ENCODE assay signal across 1 cellular context in the genomic region with DNA sequence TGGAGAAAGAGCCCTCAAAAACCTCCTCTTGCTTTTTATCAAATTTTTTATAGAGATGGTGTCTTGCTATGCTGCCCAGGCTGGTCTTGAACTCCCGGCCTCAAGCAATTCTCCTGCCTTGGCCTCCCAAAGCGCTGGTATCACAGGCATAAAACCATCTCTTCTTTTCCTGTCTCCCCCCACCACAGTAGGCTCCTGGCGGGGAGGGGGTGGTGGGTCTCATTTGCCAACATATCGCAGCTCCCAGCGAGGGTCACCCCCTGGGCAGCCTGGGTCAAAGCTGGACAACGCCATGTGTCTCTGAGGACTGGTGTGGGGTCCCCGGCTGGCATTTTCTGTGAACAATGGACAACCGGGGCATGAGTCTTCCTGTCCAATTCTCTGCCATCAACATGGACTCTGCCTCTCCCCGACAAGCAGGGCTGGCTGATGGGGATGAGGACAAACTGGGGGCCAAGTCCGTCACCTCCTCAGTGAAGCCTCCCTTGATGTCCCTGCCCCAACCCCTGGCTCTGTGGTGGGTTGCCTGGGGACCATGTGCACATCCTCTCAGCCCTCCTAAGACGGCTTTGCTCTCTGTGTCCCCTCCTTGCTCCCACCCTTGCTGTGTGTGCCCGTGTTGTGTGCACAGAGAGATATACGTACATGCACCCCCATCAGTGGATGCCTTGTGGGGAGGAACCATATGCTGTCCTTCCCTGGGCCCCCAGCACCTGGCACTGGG.
TF ChIP-seq lines count a peak whose summit lies in the region.

No MANE protein-coding gene starts in this region.

TF ChIP-seq in SK-N-SH, 30 proteins besides CTCF, POLR2A, EP300 and RAD21 (continued from another document):
- TF ChIP-seq, protein P1, sequence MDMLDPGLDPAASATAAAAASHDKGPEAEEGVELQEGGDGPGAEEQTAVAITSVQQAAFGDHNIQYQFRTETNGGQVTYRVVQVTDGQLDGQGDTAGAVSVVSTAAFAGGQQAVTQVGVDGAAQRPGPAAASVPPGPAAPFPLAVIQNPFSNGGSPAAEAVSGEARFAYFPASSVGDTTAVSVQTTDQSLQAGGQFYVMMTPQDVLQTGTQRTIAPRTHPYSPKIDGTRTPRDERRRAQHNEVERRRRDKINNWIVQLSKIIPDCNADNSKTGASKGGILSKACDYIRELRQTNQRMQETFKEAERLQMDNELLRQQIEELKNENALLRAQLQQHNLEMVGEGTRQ (IDR thresholded peaks at IDR 0.05; ENCODE audit: borderline replicate concordance, low read depth, low read length): no peak
- TF ChIP-seq CHD2 (IDR thresholded peaks at IDR 0.05; ENCODE audit: low read length, partially characterized antibody) (no peak), TEAD4 (IDR thresholded peaks at IDR 0.05; ENCODE audit: borderline replicate concordance, insufficient read depth) (no peak), TAF1 (IDR thresholded peaks at IDR 0.05; ENCODE audit: borderline replicate concordance, low read depth, low read length) (no peak), NFIC (IDR thresholded peaks at IDR 0.05; ENCODE audit: borderline replicate concordance) (no peak), GABPA (IDR thresholded peaks at IDR 0.05; ENCODE audit: low read depth) (no peak), FOSL2 (IDR thresholded peaks at IDR 0.05; ENCODE audit: borderline replicate concordance, low read depth) (no peak), SIN3A (IDR thresholded peaks at IDR 0.05; ENCODE audit: borderline replicate concordance, low read depth, low read length) (no peak), FOXJ3 (CRISPR knock-in tag; IDR thresholded peaks at IDR 0.05) (no peak), YY1 (IDR thresholded peaks at IDR 0.05; ENCODE audit: low read depth) (no peak)
- TF ChIP-seq, protein P2, sequence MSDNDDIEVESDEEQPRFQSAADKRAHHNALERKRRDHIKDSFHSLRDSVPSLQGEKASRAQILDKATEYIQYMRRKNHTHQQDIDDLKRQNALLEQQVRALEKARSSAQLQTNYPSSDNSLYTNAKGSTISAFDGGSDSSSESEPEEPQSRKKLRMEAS (IDR thresholded peaks at IDR 0.05; ENCODE audit: low read depth): no peak
- TF ChIP-seq, protein P3, sequence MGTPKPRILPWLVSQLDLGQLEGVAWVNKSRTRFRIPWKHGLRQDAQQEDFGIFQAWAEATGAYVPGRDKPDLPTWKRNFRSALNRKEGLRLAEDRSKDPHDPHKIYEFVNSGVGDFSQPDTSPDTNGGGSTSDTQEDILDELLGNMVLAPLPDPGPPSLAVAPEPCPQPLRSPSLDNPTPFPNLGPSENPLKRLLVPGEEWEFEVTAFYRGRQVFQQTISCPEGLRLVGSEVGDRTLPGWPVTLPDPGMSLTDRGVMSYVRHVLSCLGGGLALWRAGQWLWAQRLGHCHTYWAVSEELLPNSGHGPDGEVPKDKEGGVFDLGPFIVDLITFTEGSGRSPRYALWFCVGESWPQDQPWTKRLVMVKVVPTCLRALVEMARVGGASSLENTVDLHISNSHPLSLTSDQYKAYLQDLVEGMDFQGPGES (IDR thresholded peaks at IDR 0.05; ENCODE audit: low read depth, low read length): no peak
- TF ChIP-seq, protein P4, sequence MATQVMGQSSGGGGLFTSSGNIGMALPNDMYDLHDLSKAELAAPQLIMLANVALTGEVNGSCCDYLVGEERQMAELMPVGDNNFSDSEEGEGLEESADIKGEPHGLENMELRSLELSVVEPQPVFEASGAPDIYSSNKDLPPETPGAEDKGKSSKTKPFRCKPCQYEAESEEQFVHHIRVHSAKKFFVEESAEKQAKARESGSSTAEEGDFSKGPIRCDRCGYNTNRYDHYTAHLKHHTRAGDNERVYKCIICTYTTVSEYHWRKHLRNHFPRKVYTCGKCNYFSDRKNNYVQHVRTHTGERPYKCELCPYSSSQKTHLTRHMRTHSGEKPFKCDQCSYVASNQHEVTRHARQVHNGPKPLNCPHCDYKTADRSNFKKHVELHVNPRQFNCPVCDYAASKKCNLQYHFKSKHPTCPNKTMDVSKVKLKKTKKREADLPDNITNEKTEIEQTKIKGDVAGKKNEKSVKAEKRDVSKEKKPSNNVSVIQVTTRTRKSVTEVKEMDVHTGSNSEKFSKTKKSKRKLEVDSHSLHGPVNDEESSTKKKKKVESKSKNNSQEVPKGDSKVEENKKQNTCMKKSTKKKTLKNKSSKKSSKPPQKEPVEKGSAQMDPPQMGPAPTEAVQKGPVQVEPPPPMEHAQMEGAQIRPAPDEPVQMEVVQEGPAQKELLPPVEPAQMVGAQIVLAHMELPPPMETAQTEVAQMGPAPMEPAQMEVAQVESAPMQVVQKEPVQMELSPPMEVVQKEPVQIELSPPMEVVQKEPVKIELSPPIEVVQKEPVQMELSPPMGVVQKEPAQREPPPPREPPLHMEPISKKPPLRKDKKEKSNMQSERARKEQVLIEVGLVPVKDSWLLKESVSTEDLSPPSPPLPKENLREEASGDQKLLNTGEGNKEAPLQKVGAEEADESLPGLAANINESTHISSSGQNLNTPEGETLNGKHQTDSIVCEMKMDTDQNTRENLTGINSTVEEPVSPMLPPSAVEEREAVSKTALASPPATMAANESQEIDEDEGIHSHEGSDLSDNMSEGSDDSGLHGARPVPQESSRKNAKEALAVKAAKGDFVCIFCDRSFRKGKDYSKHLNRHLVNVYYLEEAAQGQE (IDR thresholded peaks at IDR 0.05; ENCODE audit: low read depth, low read length): no peak
